ENCODE assay signal across 16 cellular contexts in genomic region chr1:220363196-220363831, GRCh38.
DNase-seq lines count a peak whose midpoint lies in the region; ATAC-seq and TF ChIP-seq lines count a peak whose summit lies in the region.
"Had no signal": no experiment of that assay in that cellular context is flagged by ENCODE, and none has a peak within 500 bp of the region (broad histone marks: within the 10 kb centered on the region; RNA-seq: fewer than 3 reads in every experiment).

No MANE protein-coding gene starts in this region.

- peaks cover 4% of the 10 kb centered on the region for H3K27me3 Mint-ChIP-seq in chondrocyte (ENCODE audit: low read depth)

- no peak for TF ChIP-seq CTCF in chondrocyte (IDR thresholded peaks at IDR 0.05)

- no peak overlapping the region for H3K27ac Mint-ChIP-seq in chondrocyte (ENCODE audit: unreplicated experiment)
- H3K27ac Mint-ChIP-seq in stimulated activated effector memory CD8-positive, alpha-beta T cell treated with anti-CD3 and anti-CD28 coated beads, Interleukin-12 subunit alpha, Interleukin-12 subunit beta, amount 100 ng/mL, for 72 hours, result no peak overlapping the region
- H3K27ac Mint-ChIP-seq: activated naive CD4-positive, alpha-beta T cell treated with anti-CD3 and anti-CD28 coated beads for 36 hours; stimulated activated naive CD8-positive, alpha-beta T cell treated with anti-CD3 and anti-CD28 coated beads, Interleukin-15, amount 100 ng/mL, for 72 hours had no signal

- DNase-seq in D341Med (ENCODE audit: low spot score) (peak; percentile 79), HCEC 1CT (peak; percentile 30), SW480 (ENCODE audit: low spot score) (peak; percentile 46), islet precursor cell (peak; percentile 72), chondrocyte (ENCODE audit: low spot score) (no peak), AG08396 (ENCODE audit: low spot score) (no peak), glomerular visceral epithelial cell (ENCODE audit: extremely low spot score) (no peak)
- DNase-seq in stimulated activated effector memory CD8-positive, alpha-beta T cell treated with anti-CD3 and anti-CD28 coated beads, Interleukin-12 subunit alpha, Interleukin-12 subunit beta, amount 100 ng/mL, for 72 hours (ENCODE audit: low spot score in 2 of 2), result no peak
- DNase-seq: activated CD4-positive, alpha-beta T cell treated with anti-CD3 and anti-CD28 coated beads for 4 hours; activated naive CD4-positive, alpha-beta T cell treated with anti-CD3 and anti-CD28 coated beads for 36 hours; AML-193; body of pancreas; left lung; NCI-H1930; stimulated activated CD4-positive, alpha-beta T cell treated with anti-CD3 and anti-CD28 coated beads, Interleukin-12 subunit alpha, Interleukin-12 subunit beta, amount 100 ng/mL, for 4 hours; stimulated activated naive CD8-positive, alpha-beta T cell treated with anti-CD3 and anti-CD28 coated beads, Interleukin-15, amount 100 ng/mL, for 72 hours had no signal

- peaks cover under 1% of the 10 kb centered on the region for H3K4me1 Mint-ChIP-seq in chondrocyte (ENCODE audit: low read depth)
- H3K4me1 Mint-ChIP-seq in stimulated activated effector memory CD8-positive, alpha-beta T cell treated with anti-CD3 and anti-CD28 coated beads, Interleukin-12 subunit alpha, Interleukin-12 subunit beta, amount 100 ng/mL, for 72 hours, result no peaks in the 10 kb centered on the region
- H3K4me1 Mint-ChIP-seq: stimulated activated naive CD8-positive, alpha-beta T cell treated with anti-CD3 and anti-CD28 coated beads, Interleukin-15, amount 100 ng/mL, for 72 hours had no signal

- H3K9me3 Mint-ChIP-seq in chondrocyte (ENCODE audit: low read depth), result peaks cover 4% of the 10 kb centered on the region
- H3K9me3 Mint-ChIP-seq in stimulated activated effector memory CD8-positive, alpha-beta T cell treated with anti-CD3 and anti-CD28 coated beads, Interleukin-12 subunit alpha, Interleukin-12 subunit beta, amount 100 ng/mL, for 72 hours, result no peaks in the 10 kb centered on the region

- H3K36me3 Mint-ChIP-seq in chondrocyte (ENCODE audit: low read depth), result no peaks in the 10 kb centered on the region
- H3K36me3 Mint-ChIP-seq in stimulated activated effector memory CD8-positive, alpha-beta T cell treated with anti-CD3 and anti-CD28 coated beads, Interleukin-12 subunit alpha, Interleukin-12 subunit beta, amount 100 ng/mL, for 72 hours, result no peaks in the 10 kb centered on the region

- no peak for ATAC-seq in stimulated activated effector memory CD8-positive, alpha-beta T cell treated with anti-CD3 and anti-CD28 coated beads, Interleukin-12 subunit alpha, Interleukin-12 subunit beta, amount 100 ng/mL, for 72 hours
- ATAC-seq: body of pancreas; left lung; stimulated activated naive CD8-positive, alpha-beta T cell treated with anti-CD3 and anti-CD28 coated beads, Interleukin-15, amount 100 ng/mL, for 72 hours had no signal

- H3K4me3 Mint-ChIP-seq in chondrocyte (ENCODE audit: unreplicated experiment), result no peak overlapping the region
- H3K4me3 Mint-ChIP-seq in stimulated activated effector memory CD8-positive, alpha-beta T cell treated with anti-CD3 and anti-CD28 coated beads, Interleukin-12 subunit alpha, Interleukin-12 subunit beta, amount 100 ng/mL, for 72 hours, result no peak overlapping the region
- H3K4me3 Mint-ChIP-seq: activated naive CD4-positive, alpha-beta T cell treated with anti-CD3 and anti-CD28 coated beads for 36 hours; stimulated activated naive CD8-positive, alpha-beta T cell treated with anti-CD3 and anti-CD28 coated beads, Interleukin-15, amount 100 ng/mL, for 72 hours had no signal

Comparison
In these comparisons a context has a peak if more than half of its experiments do, and no peak if none do; other contexts are left out.
1. DNase-seq: peak in D341Med (single experiment), HCEC 1CT (single experiment), SW480 (single experiment) and islet precursor cell (single experiment); none in chondrocyte (single experiment), AG08396 (single experiment), glomerular visceral epithelial cell (single experiment) and stimulated activated effector memory CD8-positive, alpha-beta T cell treated with anti-CD3 and anti-CD28 coated beads, Interleukin-12 subunit alpha, Interleukin-12 subunit beta, amount 100 ng/mL, for 72 hours (0 of 2).